Comparison of ENCODE assay signal across 13 cellular contexts in the genomic region with DNA sequence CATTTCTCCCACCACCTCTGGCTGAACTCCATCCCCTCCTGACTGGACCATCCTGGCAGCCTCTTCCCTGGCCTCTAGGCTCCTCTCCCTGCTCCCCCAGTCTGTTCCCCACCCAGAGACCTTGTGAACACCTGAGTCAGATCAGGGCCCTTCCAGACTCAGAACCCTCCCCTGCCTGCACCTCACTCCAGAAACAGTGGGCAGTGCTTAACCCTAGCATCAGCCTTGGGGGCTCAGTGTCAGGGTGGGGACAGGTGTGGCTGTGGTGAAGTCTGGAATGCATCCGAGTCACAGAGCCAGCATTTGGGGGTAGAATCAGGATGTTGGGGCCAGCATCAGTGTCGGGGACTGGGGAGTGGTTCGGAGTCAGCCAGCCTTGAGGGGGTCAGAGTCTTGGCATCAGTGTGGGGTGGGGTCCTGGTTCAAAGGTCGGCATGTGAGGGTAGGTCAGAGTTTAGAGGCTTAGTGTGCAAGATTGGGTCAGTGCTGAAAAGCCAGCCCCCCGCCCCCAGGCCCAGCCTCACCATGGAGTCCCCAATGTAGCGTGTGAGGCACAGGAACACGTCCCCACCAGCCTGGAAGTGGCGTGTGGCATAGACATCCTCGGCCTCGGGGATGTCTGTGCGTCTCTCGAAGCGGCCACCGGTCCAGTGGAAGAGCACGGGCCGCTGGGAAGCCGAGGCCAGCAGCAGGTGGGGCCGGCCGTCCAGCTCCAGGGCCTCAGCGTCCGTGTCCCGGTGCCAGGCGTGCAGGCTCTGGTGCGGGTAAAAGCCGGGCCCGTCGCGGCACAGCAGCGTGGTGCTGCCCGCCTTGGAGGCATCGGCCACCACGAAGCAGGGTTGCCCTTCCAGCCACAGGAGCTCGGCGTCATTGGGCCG. TPM values are rescaled to one million over a fixed set of nuclear protein-coding genes. Genes with fewer than 3 reads are reported as not detected.
DNase-seq lines count a peak whose midpoint lies in the region; ATAC-seq, FAIRE-seq and TF ChIP-seq lines count a peak whose summit lies in the region.
"Had no signal": no experiment of that assay in that cellular context is flagged by ENCODE, and none has a peak within 500 bp of the region (broad histone marks: within the 10 kb centered on the region; RNA-seq: fewer than 3 reads in every experiment).

No MANE protein-coding gene starts in this region.

- no peaks in the 10 kb centered on the region for H4K20me1 ChIP-seq in HepG2 (ENCODE audit: insufficient read depth, low read length)

- DNase-seq in HepG2 (ENCODE audit: low spot score) (no peak), right lobe of liver (no peak), esophagus muscularis mucosa (ENCODE audit: extremely low spot score) (no peak), vagina (ENCODE audit: extremely low spot score in 2 of 2) (no peak), NCI-H187 (lab: John Stamatoyannopoulos, UW) (no peak)
- DNase-seq: activated CD8-positive, alpha-beta memory T cell treated with anti-CD3 and anti-CD28 coated beads, Interleukin-2, amount 10 ng/mL, durations not matched to agents 7 days and 5 days; activated naive CD4-positive, alpha-beta T cell treated with Interleukin-2 at 50 U/mL for 16 hours; NCI-H524 had no signal

- WGBS in HepG2 (ENCODE audit: low lambda C conversion rate), result 75% methylated on average over 5 of the region's 35 CpGs
- 91% methylated on average over 7 of the region's 35 CpGs for WGBS in right lobe of liver (ENCODE audit: insufficient coverage, low coverage, low lambda C conversion rate, missing lambda C conversion rate)
- 83% methylated on average over 4 of the region's 35 CpGs for WGBS in esophagus muscularis mucosa

- no peak overlapping the region for H2AFZ ChIP-seq in HepG2 (ENCODE audit: low read length)

- ATAC-seq in HepG2 (no peak), right lobe of liver (no peak), HG03457 (IDR thresholded peaks at IDR 0.05; ENCODE audit: unreplicated experiment) (no peak), GM21723 (IDR thresholded peaks at IDR 0.05; ENCODE audit: unreplicated experiment) (no peak)
- ATAC-seq: activated CD8-positive, alpha-beta memory T cell treated with anti-CD3 and anti-CD28 coated beads, Interleukin-2, amount 10 ng/mL, durations not matched to agents 7 days and 5 days; pancreas had no signal

- intact Hi-C loops in HepG2 (cut with micrococcal nuclease; ENCODE audit: unreplicated experiment) (no loop called here), right lobe of liver (cut with DNase I) (no loop called here), esophagus muscularis mucosa (cut with DNase I) (no loop called here), vagina (cut with DNase I) (no loop called here)

- H3K4me1 ChIP-seq in HepG2 (ENCODE audit: insufficient read depth, low read length) (peaks cover 88% of the 10 kb centered on the region), right lobe of liver (no peaks in the 10 kb centered on the region), esophagus muscularis mucosa (peaks cover 10 to 52% (median 42%) of the 10 kb centered on the region in 4 donors), rectal smooth muscle tissue (ENCODE audit: control insufficient read depth, insufficient read depth, low read length) (peaks cover 7% of the 10 kb centered on the region), vagina (peaks cover 73% of the 10 kb centered on the region)

- no peaks in the 10 kb centered on the region for H3K36me3 ChIP-seq in HepG2 (replicated peaks in 1 of 2; ENCODE audit: control insufficient read depth in 1 of 2, insufficient read depth in 2 of 2, low read length in 2 of 2)
- no peaks in the 10 kb centered on the region for H3K36me3 ChIP-seq in right lobe of liver
- no peaks in the 10 kb centered on the region for H3K36me3 ChIP-seq in esophagus muscularis mucosa
- H3K36me3 ChIP-seq in rectal smooth muscle tissue (ENCODE audit: control insufficient read depth, insufficient read depth, low read length), result no peaks in the 10 kb centered on the region
- no peaks in the 10 kb centered on the region for H3K36me3 ChIP-seq in vagina
- H3K36me3 ChIP-seq: pancreas had no signal

- TF ChIP-seq CTCF in HepG2 (CRISPR knock-in tag; IDR thresholded peaks at IDR 0.05) (no peak), right lobe of liver (IDR thresholded peaks at IDR 0.05) (no peak), esophagus muscularis mucosa (IDR thresholded peaks at IDR 0.05) (no peak), vagina (IDR thresholded peaks at IDR 0.05) (no peak)

- H3K27me3 ChIP-seq in HepG2 (ENCODE audit: control insufficient read depth in 1 of 2, insufficient read depth in 2 of 2, low read length in 2 of 2), result no peaks in the 10 kb centered on the region
- H3K27me3 ChIP-seq in right lobe of liver, result no peaks in the 10 kb centered on the region
- no peaks in the 10 kb centered on the region for H3K27me3 ChIP-seq in esophagus muscularis mucosa
- no peaks in the 10 kb centered on the region for H3K27me3 ChIP-seq in rectal smooth muscle tissue (ENCODE audit: control insufficient read depth, insufficient read depth, low read length)
- no peaks in the 10 kb centered on the region for H3K27me3 ChIP-seq in vagina
- H3K27me3 ChIP-seq: pancreas had no signal

- TF ChIP-seq POLR2A in HepG2 (IDR thresholded peaks at IDR 0.05; ENCODE audit: insufficient read depth in 1 of 2, low read depth in 2 of 2, low read length in 2 of 2) (no peak), right lobe of liver (IDR thresholded peaks at IDR 0.05) (no peak), esophagus muscularis mucosa (IDR thresholded peaks at IDR 0.05; ENCODE audit: low read depth) (no peak), vagina (IDR thresholded peaks at IDR 0.05) (no peak)

- H3K9ac ChIP-seq in HepG2 (ENCODE audit: insufficient read depth, low read depth, low read length) (no peak overlapping the region), rectal smooth muscle tissue (ENCODE audit: low read length) (no peak overlapping the region)

- POLR2A ChIA-PET in HepG2 (lab: Yijun Ruan, JAX), result no interaction called here

- TF ChIP-seq EP300 in HepG2 (IDR thresholded peaks at IDR 0.05; ENCODE audit: low read depth in 2 of 2, low read length in 2 of 2), result no peak
- no peak for TF ChIP-seq EP300 in HepG2 (CRISPR knock-in tag; IDR thresholded peaks at IDR 0.05; ENCODE audit: borderline replicate concordance)
- TF ChIP-seq EP300 in esophagus muscularis mucosa (IDR thresholded peaks at IDR 0.05), result no peak

- H3K79me2 ChIP-seq in HepG2 (ENCODE audit: insufficient read depth, low read length), result no peaks in the 10 kb centered on the region

- TF ChIP-seq RAD21 in HepG2 (CRISPR knock-in tag; IDR thresholded peaks at IDR 0.05), result no peak

- H3K4me2 ChIP-seq in HepG2 (ENCODE audit: low read depth, low read length), result no peak overlapping the region

- no peak overlapping the region for H3K27ac ChIP-seq in HepG2 (ENCODE audit: extremely low read length, insufficient read depth, low read length)
- H3K27ac ChIP-seq in right lobe of liver, result no peak overlapping the region
- peak overlapping the region; percentile 80 to 85 (median 82) for H3K27ac ChIP-seq in esophagus muscularis mucosa (replicated peaks in 1 of 4)
- H3K27ac ChIP-seq in rectal smooth muscle tissue (ENCODE audit: low read depth, low read length), result peak overlapping the region; percentile 3
- peak overlapping the region; percentile 94 for H3K27ac ChIP-seq in vagina
- H3K27ac ChIP-seq: pancreas had no signal

- no TSS peak for BruUV-seq in HepG2 (replicated peaks; lab: Mats Ljungman, UMichigan)

- in situ Hi-C loops in HepG2 (cut with HindIII; ENCODE audit: extremely low pct_ligation_motif_present, low pct_unique_long_range_greater_than_20kb), result no loop called here

- no peaks in the 10 kb centered on the region for H3K9me3 ChIP-seq in HepG2 (ENCODE audit: low read length)
- H3K9me3 ChIP-seq in right lobe of liver, result no peaks in the 10 kb centered on the region
- H3K9me3 ChIP-seq in esophagus muscularis mucosa, result no peaks in the 10 kb centered on the region
- no peaks in the 10 kb centered on the region for H3K9me3 ChIP-seq in vagina
- H3K9me3 ChIP-seq: pancreas had no signal

- CTCF ChIA-PET in HepG2 (lab: Yijun Ruan, JAX; ENCODE audit: low intra/inter-chr PET ratio, low total read pairs), result no interaction called here

- no peak for FAIRE-seq in HepG2 (lab: Jason Lieb, UNC)
- FAIRE-seq: pancreas had no signal

- H3K4me3 ChIP-seq in HepG2 (replicated peaks in 1 of 3; ENCODE audit: insufficient read depth in 1 of 3, low read depth in 2 of 3, low read length in 3 of 3) (no peak overlapping the region), right lobe of liver (no peak overlapping the region), esophagus muscularis mucosa (peak overlapping the region in 3 of 4 donors; percentile 13 to 30 (median 23)), rectal smooth muscle tissue (ENCODE audit: low read length) (no peak overlapping the region), vagina (peak overlapping the region in 1 of 2 donors; percentile 6)

RNA-seq across cellular contexts. Expression of a gene that starts 8.9 kb away (rescaled TPM):
- total RNA-seq in HepG2 (2016; rRNA removed; fragmentation: Illumina TruSeq; extraction: Trizol), result not detected in 2 replicates
- not detected in 2 replicates for total RNA-seq in HepG2 (2016; cell fraction: cytosol; rRNA removed; fragmentation: Illumina TruSeq; extraction: Trizol; ENCODE audit: low read depth)
- total RNA-seq in HepG2 (2016; cell fraction: insoluble cytoplasmic fraction; rRNA removed; fragmentation: Illumina TruSeq; extraction: Trizol), result not detected in 2 replicates
- total RNA-seq in HepG2 (2016; cell fraction: membrane; rRNA removed; fragmentation: Illumina TruSeq; extraction: Trizol), result not detected in 2 replicates
- total RNA-seq in HepG2 (2016; cell fraction: nucleus; rRNA removed; fragmentation: Illumina TruSeq; extraction: Trizol), result not detected in 2 replicates
- polyA plus RNA-seq in HepG2 (2011; rRNA removed), result 2.8 and 4.2 TPM in 2 replicates
- polyA plus RNA-seq in HepG2 (2011; cell fraction: cytosol; rRNA removed), result 1.2 and 2.3 TPM in 2 replicates
- polyA plus RNA-seq in HepG2 (2011; cell fraction: nucleus; rRNA removed), result 19.3 and 20.3 TPM in 2 replicates
- 2.5 and 5.6 TPM in 2 replicates for polyA plus RNA-seq in HepG2 (2012)
- polyA plus RNA-seq in HepG2 (2016; cell fraction: cytosol; fragmentation: Illumina TruSeq; extraction: Trizol; ENCODE audit: low read depth), result not detected in 2 replicates
- polyA plus RNA-seq in HepG2 (2016; cell fraction: insoluble cytoplasmic fraction; fragmentation: Illumina TruSeq; extraction: Trizol; ENCODE audit: low read depth), result not detected in 2 replicates
- polyA plus RNA-seq in HepG2 (2016; cell fraction: membrane; fragmentation: Illumina TruSeq; extraction: Trizol; ENCODE audit: low read depth), result not detected in 2 replicates
- polyA plus RNA-seq in HepG2 (2016; cell fraction: nucleus; fragmentation: Illumina TruSeq; extraction: Trizol; ENCODE audit: insufficient read depth, low read depth), result not detected in 2 replicates
- polyA minus RNA-seq in HepG2 (2011; rRNA and poly(A)+ RNA removed; ENCODE audit: low replicate concordance), result 0.16 and 2.2 TPM in 2 replicates
- polyA minus RNA-seq in HepG2 (2011; cell fraction: cytosol; rRNA and poly(A)+ RNA removed), result 0.59 and 0.88 TPM in 2 replicates
- polyA minus RNA-seq in HepG2 (2011; cell fraction: nucleus; rRNA and poly(A)+ RNA removed), result 0.39 and 1.5 TPM in 2 replicates
- 1 to 10 TPM in 5 of 6 experiments, under 1 TPM in 1; 0.99 to 2.0 (median 1.5) TPM for total RNA-seq in right lobe of liver
- total RNA-seq in esophagus muscularis mucosa, result 10 to 100 TPM; 32.0 to 58.6 (median 49.2) TPM
- total RNA-seq in vagina, result 32.9 TPM
- total RNA-seq: activated CD8-positive, alpha-beta memory T cell treated with anti-CD3 and anti-CD28 coated beads, Interleukin-2, amount 10 ng/mL, durations not matched to agents 7 days and 5 days; LHCN-M2 had no signal

RNA-seq across cellular contexts. Expression of a gene that starts 10.4 kb away (rescaled TPM):
- total RNA-seq in HepG2 (2016; rRNA removed; fragmentation: Illumina TruSeq; extraction: Trizol) (not detected in 2 replicates), right lobe of liver (1 to 10 TPM in 1 of 6 experiments, not detected in 5; 1.0 TPM), esophagus muscularis mucosa (1 to 10 TPM in 3 of 4 donors, under 1 TPM in 1; 0.83 to 3.8 (median 3.1) TPM), vagina (788 TPM)
- total RNA-seq in HepG2 (2016; cell fraction: cytosol; rRNA removed; fragmentation: Illumina TruSeq; extraction: Trizol; ENCODE audit: low read depth), result not detected in 2 replicates
- total RNA-seq in HepG2 (2016; cell fraction: insoluble cytoplasmic fraction; rRNA removed; fragmentation: Illumina TruSeq; extraction: Trizol), result not detected in 2 replicates
- not detected in 2 replicates for total RNA-seq in HepG2 (2016; cell fraction: membrane; rRNA removed; fragmentation: Illumina TruSeq; extraction: Trizol)
- total RNA-seq in HepG2 (2016; cell fraction: nucleus; rRNA removed; fragmentation: Illumina TruSeq; extraction: Trizol), result not detected in 2 replicates
- 4.9 and 5.5 TPM in 2 replicates for polyA plus RNA-seq in HepG2 (2011; rRNA removed)
- 2.7 and 4.0 TPM in 2 replicates for polyA plus RNA-seq in HepG2 (2011; cell fraction: cytosol; rRNA removed)
- 3.8 and 4.8 TPM in 2 replicates for polyA plus RNA-seq in HepG2 (2011; cell fraction: nucleus; rRNA removed)
- polyA plus RNA-seq in HepG2 (2012), result 3.1 and 5.9 TPM in 2 replicates
- not detected in 2 replicates for polyA plus RNA-seq in HepG2 (2016; cell fraction: cytosol; fragmentation: Illumina TruSeq; extraction: Trizol; ENCODE audit: low read depth)
- not detected in 2 replicates for polyA plus RNA-seq in HepG2 (2016; cell fraction: insoluble cytoplasmic fraction; fragmentation: Illumina TruSeq; extraction: Trizol; ENCODE audit: low read depth)
- not detected in 2 replicates for polyA plus RNA-seq in HepG2 (2016; cell fraction: membrane; fragmentation: Illumina TruSeq; extraction: Trizol; ENCODE audit: low read depth)
- not detected in 2 replicates for polyA plus RNA-seq in HepG2 (2016; cell fraction: nucleus; fragmentation: Illumina TruSeq; extraction: Trizol; ENCODE audit: insufficient read depth, low read depth)
- 1.1 and 15.3 TPM in 2 replicates for polyA minus RNA-seq in HepG2 (2011; rRNA and poly(A)+ RNA removed; ENCODE audit: low replicate concordance)
- 0.99 TPM in 1 of 2 replicates, not detected in the other for polyA minus RNA-seq in HepG2 (2011; cell fraction: cytosol; rRNA and poly(A)+ RNA removed)
- polyA minus RNA-seq in HepG2 (2011; cell fraction: nucleus; rRNA and poly(A)+ RNA removed), result 2.6 TPM in 1 of 2 replicates, not detected in the other
- total RNA-seq: activated CD8-positive, alpha-beta memory T cell treated with anti-CD3 and anti-CD28 coated beads, Interleukin-2, amount 10 ng/mL, durations not matched to agents 7 days and 5 days; LHCN-M2 had no signal

RNA-seq across cellular contexts. Expression of a gene that starts 12.6 kb away (rescaled TPM):
- total RNA-seq in HepG2 (2016; rRNA removed; fragmentation: Illumina TruSeq; extraction: Trizol), result not detected in 2 replicates
- 0.81 TPM in 1 of 2 replicates, not detected in the other for total RNA-seq in HepG2 (2016; cell fraction: cytosol; rRNA removed; fragmentation: Illumina TruSeq; extraction: Trizol; ENCODE audit: low read depth)
- total RNA-seq in HepG2 (2016; cell fraction: insoluble cytoplasmic fraction; rRNA removed; fragmentation: Illumina TruSeq; extraction: Trizol), result not detected in 2 replicates
- 0.83 and 1.4 TPM in 2 replicates for total RNA-seq in HepG2 (2016; cell fraction: membrane; rRNA removed; fragmentation: Illumina TruSeq; extraction: Trizol)
- total RNA-seq in HepG2 (2016; cell fraction: nucleus; rRNA removed; fragmentation: Illumina TruSeq; extraction: Trizol), result not detected in 2 replicates
- 27.0 and 31.2 TPM in 2 replicates for polyA plus RNA-seq in HepG2 (2011; rRNA removed)
- 20.2 and 28.4 TPM in 2 replicates for polyA plus RNA-seq in HepG2 (2011; cell fraction: cytosol; rRNA removed)
- polyA plus RNA-seq in HepG2 (2011; cell fraction: nucleus; rRNA removed), result 60.9 and 88.5 TPM in 2 replicates
- polyA plus RNA-seq in HepG2 (2012), result 49.0 and 114 TPM in 2 replicates
- polyA plus RNA-seq in HepG2 (2016; cell fraction: cytosol; fragmentation: Illumina TruSeq; extraction: Trizol; ENCODE audit: low read depth), result 1.3 and 2.3 TPM in 2 replicates
- polyA plus RNA-seq in HepG2 (2016; cell fraction: insoluble cytoplasmic fraction; fragmentation: Illumina TruSeq; extraction: Trizol; ENCODE audit: low read depth), result 1.1 and 1.5 TPM in 2 replicates
- 0.93 and 1.2 TPM in 2 replicates for polyA plus RNA-seq in HepG2 (2016; cell fraction: membrane; fragmentation: Illumina TruSeq; extraction: Trizol; ENCODE audit: low read depth)
- 1.4 and 1.7 TPM in 2 replicates for polyA plus RNA-seq in HepG2 (2016; cell fraction: nucleus; fragmentation: Illumina TruSeq; extraction: Trizol; ENCODE audit: insufficient read depth, low read depth)
- 11.9 TPM in 1 of 2 replicates, not detected in the other for polyA minus RNA-seq in HepG2 (2011; rRNA and poly(A)+ RNA removed; ENCODE audit: low replicate concordance)
- polyA minus RNA-seq in HepG2 (2011; cell fraction: cytosol; rRNA and poly(A)+ RNA removed), result 7.0 and 12.8 TPM in 2 replicates
- polyA minus RNA-seq in HepG2 (2011; cell fraction: nucleus; rRNA and poly(A)+ RNA removed), result 2.5 and 4.8 TPM in 2 replicates
- 100 to 1,000 TPM in 4 of 6 experiments, 10 to 100 TPM in 2; 38.9 to 263 (median 140) TPM for total RNA-seq in right lobe of liver
- total RNA-seq in esophagus muscularis mucosa, result 10 to 100 TPM; 44.4 to 92.6 (median 70.7) TPM
- 135 TPM for total RNA-seq in vagina
- total RNA-seq: LHCN-M2 had no signal

RNA-seq across cellular contexts. Expression of a gene that starts 17.1 kb away (rescaled TPM):
- total RNA-seq in HepG2 (2016; rRNA removed; fragmentation: Illumina TruSeq; extraction: Trizol) (not detected in 2 replicates), right lobe of liver (under 1 TPM in 1 of 6 experiments, not detected in 5; 0.49 TPM), esophagus muscularis mucosa (under 1 TPM in 1 of 4 donors, not detected in 3; 0.71 TPM), vagina (3.4 TPM)
- not detected in 2 replicates for total RNA-seq in HepG2 (2016; cell fraction: cytosol; rRNA removed; fragmentation: Illumina TruSeq; extraction: Trizol; ENCODE audit: low read depth)
- not detected in 2 replicates for total RNA-seq in HepG2 (2016; cell fraction: insoluble cytoplasmic fraction; rRNA removed; fragmentation: Illumina TruSeq; extraction: Trizol)
- not detected in 2 replicates for total RNA-seq in HepG2 (2016; cell fraction: membrane; rRNA removed; fragmentation: Illumina TruSeq; extraction: Trizol)
- not detected in 2 replicates for total RNA-seq in HepG2 (2016; cell fraction: nucleus; rRNA removed; fragmentation: Illumina TruSeq; extraction: Trizol)
- 0.17 and 0.55 TPM in 2 replicates for polyA plus RNA-seq in HepG2 (2011; rRNA removed)
- not detected in 2 replicates for polyA plus RNA-seq in HepG2 (2011; cell fraction: cytosol; rRNA removed)
- polyA plus RNA-seq in HepG2 (2011; cell fraction: nucleus; rRNA removed), result 2.3 and 3.0 TPM in 2 replicates
- polyA plus RNA-seq in HepG2 (2012), result 0.40 and 0.55 TPM in 2 replicates
- not detected in 2 replicates for polyA plus RNA-seq in HepG2 (2016; cell fraction: cytosol; fragmentation: Illumina TruSeq; extraction: Trizol; ENCODE audit: low read depth)
- not detected in 2 replicates for polyA plus RNA-seq in HepG2 (2016; cell fraction: insoluble cytoplasmic fraction; fragmentation: Illumina TruSeq; extraction: Trizol; ENCODE audit: low read depth)
- polyA plus RNA-seq in HepG2 (2016; cell fraction: membrane; fragmentation: Illumina TruSeq; extraction: Trizol; ENCODE audit: low read depth), result not detected in 2 replicates
- polyA plus RNA-seq in HepG2 (2016; cell fraction: nucleus; fragmentation: Illumina TruSeq; extraction: Trizol; ENCODE audit: insufficient read depth, low read depth), result not detected in 2 replicates
- 1.1 TPM in 1 of 2 replicates, not detected in the other for polyA minus RNA-seq in HepG2 (2011; rRNA and poly(A)+ RNA removed; ENCODE audit: low replicate concordance)
- polyA minus RNA-seq in HepG2 (2011; cell fraction: cytosol; rRNA and poly(A)+ RNA removed), result not detected in 2 replicates
- polyA minus RNA-seq in HepG2 (2011; cell fraction: nucleus; rRNA and poly(A)+ RNA removed), result not detected in 2 replicates
- total RNA-seq: LHCN-M2 had no signal

RNA-seq across cellular contexts. Expression of a gene that starts 28.6 kb away (rescaled TPM):
- total RNA-seq in HepG2 (2016; rRNA removed; fragmentation: Illumina TruSeq; extraction: Trizol) (not detected in 2 replicates), right lobe of liver (10 to 100 TPM in 4 of 6 experiments, 1 to 10 TPM in 2; 5.6 to 23.6 (median 14.2) TPM), esophagus muscularis mucosa (10 to 100 TPM; 26.6 to 49.3 (median 43.0) TPM), vagina (144 TPM)
- not detected in 2 replicates for total RNA-seq in HepG2 (2016; cell fraction: cytosol; rRNA removed; fragmentation: Illumina TruSeq; extraction: Trizol; ENCODE audit: low read depth)
- total RNA-seq in HepG2 (2016; cell fraction: insoluble cytoplasmic fraction; rRNA removed; fragmentation: Illumina TruSeq; extraction: Trizol), result not detected in 2 replicates
- not detected in 2 replicates for total RNA-seq in HepG2 (2016; cell fraction: membrane; rRNA removed; fragmentation: Illumina TruSeq; extraction: Trizol)
- not detected in 2 replicates for total RNA-seq in HepG2 (2016; cell fraction: nucleus; rRNA removed; fragmentation: Illumina TruSeq; extraction: Trizol)
- 0.65 and 0.91 TPM in 2 replicates for polyA plus RNA-seq in HepG2 (2011; rRNA removed)
- polyA plus RNA-seq in HepG2 (2011; cell fraction: cytosol; rRNA removed), result 1.2 TPM in 2 replicates
- polyA plus RNA-seq in HepG2 (2011; cell fraction: nucleus; rRNA removed), result 0.64 and 1.2 TPM in 2 replicates
- 1.1 and 2.2 TPM in 2 replicates for polyA plus RNA-seq in HepG2 (2012)
- polyA plus RNA-seq in HepG2 (2016; cell fraction: cytosol; fragmentation: Illumina TruSeq; extraction: Trizol; ENCODE audit: low read depth), result 0.53 and 0.72 TPM in 2 replicates
- polyA plus RNA-seq in HepG2 (2016; cell fraction: insoluble cytoplasmic fraction; fragmentation: Illumina TruSeq; extraction: Trizol; ENCODE audit: low read depth), result 0.29 TPM in 1 of 2 replicates, not detected in the other
- 0.47 TPM in 1 of 2 replicates, not detected in the other for polyA plus RNA-seq in HepG2 (2016; cell fraction: membrane; fragmentation: Illumina TruSeq; extraction: Trizol; ENCODE audit: low read depth)
- 0.89 TPM in 1 of 2 replicates, not detected in the other for polyA plus RNA-seq in HepG2 (2016; cell fraction: nucleus; fragmentation: Illumina TruSeq; extraction: Trizol; ENCODE audit: insufficient read depth, low read depth)
- polyA minus RNA-seq in HepG2 (2011; rRNA and poly(A)+ RNA removed; ENCODE audit: low replicate concordance), result 0.60 and 172 TPM in 2 replicates
- not detected in 2 replicates for polyA minus RNA-seq in HepG2 (2011; cell fraction: cytosol; rRNA and poly(A)+ RNA removed)
- not detected in 2 replicates for polyA minus RNA-seq in HepG2 (2011; cell fraction: nucleus; rRNA and poly(A)+ RNA removed)

Comparison
In these comparisons a context has a peak if more than half of its experiments do, and no peak if none do; other contexts are left out.
1. RNA of a gene that starts 12.6 kb away (total RNA-seq): 38.9 to 263 TPM in right lobe of liver, 135 TPM in vagina (single experiment) and 44.4 to 92.6 TPM in esophagus muscularis mucosa; 0.81 to 1.4 TPM in HepG2; every median in the first group is over 10 times any median in the second.
2. H3K27ac ChIP-seq: peak in esophagus muscularis mucosa (4 of 4), rectal smooth muscle tissue (single experiment) and vagina (single experiment); none in HepG2 (single experiment) and right lobe of liver (0 of 3).
3. H3K4me3 ChIP-seq: peak in esophagus muscularis mucosa (3 of 4); none in HepG2 (0 of 3), right lobe of liver (0 of 3) and rectal smooth muscle tissue (single experiment).
4. RNA of a gene that starts 8.9 kb away (total RNA-seq): 32.0 to 58.6 TPM in esophagus muscularis mucosa and 32.9 TPM in vagina (single experiment); 0.99 to 2.0 TPM in right lobe of liver and not detected in HepG2; every median in the first group is over 10 times any median in the second.
5. RNA of a gene that starts 10.4 kb away (total RNA-seq): 788 TPM in vagina (single experiment); 0.83 to 3.8 TPM in esophagus muscularis mucosa, 1.0 TPM in right lobe of liver and not detected in HepG2; every median in the first group is over 100 times any median in the second.